ENCODE assay signal across 33 cellular contexts in the genomic region with DNA sequence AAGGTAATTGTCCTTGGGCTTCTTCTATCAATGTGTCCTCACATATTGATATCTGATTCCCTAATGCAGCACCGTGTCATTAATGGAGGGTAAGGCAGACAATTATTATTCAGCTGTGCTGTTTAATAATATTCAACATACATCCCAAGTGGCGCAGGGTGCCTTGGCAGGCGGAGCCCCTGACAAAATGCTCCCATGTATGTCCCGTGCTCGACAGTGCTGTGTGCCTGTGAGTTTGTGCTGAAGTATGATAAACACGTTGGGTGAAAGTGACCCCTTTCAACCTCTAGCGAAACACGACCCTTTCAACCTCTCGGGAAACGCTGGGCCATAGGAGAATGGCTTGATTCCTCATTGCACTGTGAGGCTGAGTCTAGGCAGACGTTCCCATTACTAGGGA. TPM values are rescaled to one million over a fixed set of nuclear protein-coding genes. Genes with fewer than 3 reads are reported as not detected.
DNase-seq lines count a peak whose midpoint lies in the region; ATAC-seq, FAIRE-seq and TF ChIP-seq lines count a peak whose summit lies in the region.
"Had no signal": no experiment of that assay in that cellular context is flagged by ENCODE, and none has a peak within 500 bp of the region (broad histone marks: within the 10 kb centered on the region; RNA-seq: fewer than 3 reads in every experiment).

No MANE protein-coding gene starts in this region.

- ATAC-seq in left cardiac atrium: no peak
- ATAC-seq in K562: no peak
- no peak for ATAC-seq in GM19023 (IDR thresholded peaks at IDR 0.05; ENCODE audit: unreplicated experiment)
- ATAC-seq: gastroesophageal sphincter, left lobe of liver, PC-3 had no signal

- TF ChIP-seq CTCF in cardiac muscle cell (IDR thresholded peaks at IDR 0.05; ENCODE audit: low read depth, low read length): no peak
- TF ChIP-seq CTCF in K562 (IDR thresholded peaks at IDR 0.05 in 2 of 3, conservative IDR thresholded peaks at IDR 0.05 in 1 of 3; ENCODE audit: insufficient read depth in 2 of 3, low read depth in 1 of 3, low read length in 3 of 3): no peak
- no peak for TF ChIP-seq CTCF in keratinocyte (optimal IDR thresholded peaks at IDR 0.05 in 1 of 3, IDR thresholded peaks at IDR 0.05 in 1 of 3, conservative IDR thresholded peaks at IDR 0.05 in 1 of 3; ENCODE audit: extremely low read depth in 1 of 3, insufficient read depth in 2 of 3, low read length in 3 of 3)

- H3K4me3 ChIP-seq in cardiac muscle cell: no peak overlapping the region
- no peak overlapping the region for H3K4me3 ChIP-seq in K562
- H3K4me3 ChIP-seq in keratinocyte (ENCODE audit: control insufficient read depth in 2 of 3, extremely low read depth in 1 of 3, insufficient read depth in 2 of 3, low read depth in 1 of 3, low read length in 3 of 3): no peak overlapping the region
- H3K4me3 ChIP-seq: BLaER1, coronary artery, esophagus squamous epithelium, gastroesophageal sphincter, tibial artery had no signal

- no peaks in the 10 kb centered on the region for H3K27me3 ChIP-seq in cardiac muscle cell
- H3K27me3 ChIP-seq in K562 (ENCODE audit: control insufficient read depth in 2 of 2, insufficient read depth in 2 of 2, low read length in 2 of 2): no peaks in the 10 kb centered on the region
- H3K27me3 ChIP-seq in keratinocyte (ENCODE audit: control insufficient read depth, extremely low read depth, insufficient read depth, low read length): no peaks in the 10 kb centered on the region
- H3K27me3 ChIP-seq: BLaER1, esophagus squamous epithelium, gastroesophageal sphincter, tibial artery had no signal

- H3K9me3 ChIP-seq in cardiac muscle cell (ENCODE audit: low read depth) (no peaks in the 10 kb centered on the region), K562 (replicated peaks; ENCODE audit: control insufficient read depth, insufficient read depth, low read depth, low read length) (no peaks in the 10 kb centered on the region), keratinocyte (ENCODE audit: control insufficient read depth, low read depth, low read length) (no peaks in the 10 kb centered on the region)
- H3K9me3 ChIP-seq: BLaER1, esophagus squamous epithelium, gastroesophageal sphincter, tibial artery had no signal

- WGBS in K562 (ENCODE audit: insufficient coverage, low coverage, missing lambda C conversion rate): 78% methylated on average over 11 of the region's 11 CpGs

- dilution Hi-C loops in keratinocyte (cut with MboI; ENCODE audit: extremely low pct_ligation_motif_present, low sequenced_read_pairs): no loop called here

- H2AFZ ChIP-seq in K562 (ENCODE audit: low read depth, low read length): no peak overlapping the region
- no peak overlapping the region for H2AFZ ChIP-seq in keratinocyte (ENCODE audit: control insufficient read depth, low read length)

- peak overlapping the region; percentile 57 for H3K27ac ChIP-seq in cardiac muscle cell
- peak overlapping the region; percentile 53 for H3K27ac ChIP-seq in K562 (ENCODE audit: extremely low read depth, low read depth, low read length)
- H3K27ac ChIP-seq in keratinocyte (ENCODE audit: control insufficient read depth, insufficient read depth, low read length): peak overlapping the region; percentile 30
- H3K27ac ChIP-seq: BLaER1, coronary artery, VCaP had no signal

- H4K20me1 ChIP-seq in K562 (replicated peaks; ENCODE audit: control insufficient read depth, insufficient read depth, low read length): no peaks in the 10 kb centered on the region
- no peaks in the 10 kb centered on the region for H4K20me1 ChIP-seq in keratinocyte (ENCODE audit: control insufficient read depth, extremely low read depth, insufficient read depth, low read length)

- POLR2A ChIA-PET in K562 (lab: Yijun Ruan, JAX): interaction anchor here (1.2 kb wide), 1 partner anchor 14 kb away, joined by 4 read pairs; no protein-coding TSS in a partner anchor

- no TSS peak for BruUV-seq in K562 (replicated peaks; lab: Mats Ljungman, UMichigan)

- H3K36me3 ChIP-seq in cardiac muscle cell (peaks cover 28% of the 10 kb centered on the region), K562 (ENCODE audit: control insufficient read depth, insufficient read depth, low read length) (peaks cover 68% of the 10 kb centered on the region), keratinocyte (ENCODE audit: control insufficient read depth in 2 of 2, extremely low read depth in 1 of 2, insufficient read depth in 2 of 2, low read length in 2 of 2) (peaks cover 26 to 29% of the 10 kb centered on the region in 2 experiments)

- in situ Hi-C loops in K562 (cut with MboI): no loop called here

- DNase-seq in cardiac muscle cell (ENCODE audit: low read depth in 1 of 2, low spot score in 1 of 2): no peak
- DNase-seq in left cardiac atrium: no peak
- DNase-seq in K562 (ENCODE audit: extremely low read depth in 1 of 4, low spot score in 3 of 4): no peak
- no peak for DNase-seq in keratinocyte (ENCODE audit: low read depth, low spot score)
- DNase-seq in NCI-H146 treated with DMSO at 0.1 percent for 48 hours (lab: John Stamatoyannopoulos, UW; ENCODE audit: unreplicated experiment): no peak
- no peak for DNase-seq in mesenteric fat pad (ENCODE audit: low spot score)
- no peak for DNase-seq in NCI-H2107 (lab: John Stamatoyannopoulos, UW)
- DNase-seq: activated CD4-positive, alpha-beta T cell treated with anti-CD3 and anti-CD28 coated beads for 48 hours; activated naive CD4-positive, alpha-beta T cell treated with anti-CD3 and anti-CD28 coated beads for 36 hours; COR-L47; endodermal cell; esophagus squamous epithelium; GDM1; hippocampal formation; mesendoderm; NCI-H1105; NCI-H2029; NCI-H526; NK-92 treated with Interleukin-12 subunit alpha and Interleukin-12 subunit beta, amount 100 ng/mL, for 24 hours; PC-3; SHP77 treated with DMSO at 0.1 percent for 48 hours; small intestine; stimulated activated CD4-positive, alpha-beta T cell treated with anti-CD3 and anti-CD28 coated beads, Interleukin-1b, Interleukin-23, amount 100 ng/mL, for 48 hours; SW 1271; T-helper 9 cell had no signal

- H3K4me2 ChIP-seq in K562 (ENCODE audit: insufficient read depth, low read length) (no peak overlapping the region), keratinocyte (ENCODE audit: control insufficient read depth, extremely low read depth, insufficient read depth, low read depth, low read length) (no peak overlapping the region)
- H3K4me2 ChIP-seq: BLaER1 had no signal

- H3K79me2 ChIP-seq in K562 (ENCODE audit: control insufficient read depth, insufficient read depth, low read length) (peaks cover 65% of the 10 kb centered on the region), keratinocyte (ENCODE audit: control insufficient read depth, insufficient read depth, low read length) (peaks cover 59% of the 10 kb centered on the region)

- H3K4me1 ChIP-seq in cardiac muscle cell (ENCODE audit: low read depth): peaks cover 37% of the 10 kb centered on the region
- H3K4me1 ChIP-seq in K562 (replicated peaks in 1 of 2; ENCODE audit: control insufficient read depth in 2 of 2, insufficient read depth in 2 of 2, low read length in 2 of 2): peaks cover 25 to 37% of the 10 kb centered on the region in 2 experiments
- H3K4me1 ChIP-seq in keratinocyte (ENCODE audit: control insufficient read depth, extremely low read depth, insufficient read depth, low read length): peaks cover 39% of the 10 kb centered on the region

- CTCF ChIA-PET in K562 (lab: Yijun Ruan, JAX; ENCODE audit: low intra/inter-chr PET ratio): no interaction called here

- no peak overlapping the region for H3K9ac ChIP-seq in K562 (ENCODE audit: insufficient read depth in 1 of 2, low read depth in 2 of 2, low read length in 2 of 2)
- no peak overlapping the region for H3K9ac ChIP-seq in keratinocyte (ENCODE audit: control insufficient read depth, extremely low read depth, insufficient read depth, low read length)
- H3K9ac ChIP-seq: BLaER1 had no signal

- no peak for TF ChIP-seq RAD21 in K562 (CRISPR knock-in tag; conservative IDR thresholded peaks at IDR 0.05 in 1 of 2, IDR thresholded peaks at IDR 0.05 in 1 of 2)

- H3K9me1 ChIP-seq in K562 (ENCODE audit: control insufficient read depth, insufficient read depth, low read length) (peaks cover 11% of the 10 kb centered on the region), keratinocyte (ENCODE audit: control insufficient read depth, extremely low read depth, insufficient read depth, low read length) (peaks cover 6% of the 10 kb centered on the region)

- no peak for TF ChIP-seq POLR2A in K562 (conservative IDR thresholded peaks at IDR 0.05)

- intact Hi-C loops in left cardiac atrium (cut with DNase I) (no loop called here), K562 (cut with micrococcal nuclease) (no loop called here)

- FAIRE-seq in K562 (lab: Jason Lieb, UNC) (no peak), keratinocyte (lab: Jason Lieb, UNC) (no peak)
- FAIRE-seq: bronchial epithelial cell, small intestine had no signal

- no peak for TF ChIP-seq EP300 in K562 (IDR thresholded peaks at IDR 0.05; ENCODE audit: low read length)

RNA-seq across cellular contexts. Expression of a gene that starts 31.3 kb away (rescaled TPM):
- total RNA-seq in cardiac muscle cell (639 and 805 TPM in 2 replicates), left cardiac atrium (100 to 1,000 TPM in 1 of 2 donors, 10 to 100 TPM in 1; 81.1 to 129 TPM), K562 (2014; rRNA removed) (91.6 and 109 TPM in 2 replicates), K562 (2014; rRNA removed; fragmentation: Illumina TruSeq; extraction: Trizol) (83.2 and 89.5 TPM in 2 replicates), K562 (2015; rRNA removed; fragmentation: Illumina TruSeq; extraction: Trizol) (62.1 and 65.2 TPM in 2 replicates), K562 (2021) (108 and 116 TPM in 2 replicates), mesenteric fat pad (37.9 TPM)
- polyA plus RNA-seq in cardiac muscle cell (677 and 781 TPM in 2 replicates), K562 (2011; rRNA removed) (34.7 and 50.3 TPM in 2 replicates), K562 (2014; fragmentation: Illumina TruSeq; extraction: Trizol) (57.4 and 72.3 TPM in 2 replicates), K562 (2014; fragmentation: Nextera tagmentation; extraction: Ambion mirVana) (10 to 100 TPM; 23.5 to 30.3 TPM), K562 (2014; rRNA removed) (65.2 and 71.1 TPM in 2 replicates), keratinocyte (104 to 134 TPM (median 117 TPM) in 3 replicates)
- total RNA-seq in K562 (2011; cell fraction: chromatin; rRNA removed; ENCODE audit: low replicate concordance): 153 and 281 TPM in 2 replicates
- 147 and 149 TPM in 2 replicates for total RNA-seq in K562 (2011; cell fraction: nucleolus; rRNA removed)
- total RNA-seq in K562 (2011; cell fraction: nucleoplasm; rRNA removed): 120 and 125 TPM in 2 replicates
- 29.5 and 50.9 TPM in 2 replicates for polyA plus RNA-seq in K562 (2011; cell fraction: cytosol; rRNA removed)
- 96.2 and 154 TPM in 2 replicates for polyA plus RNA-seq in K562 (2011; cell fraction: nucleus; rRNA removed)
- 94.4 and 95.0 TPM in 2 replicates for polyA plus RNA-seq in K562 (2012)
- 32.8 and 39.3 TPM in 2 replicates for polyA minus RNA-seq in K562 (2011; rRNA and poly(A)+ RNA removed)
- polyA minus RNA-seq in K562 (2011; cell fraction: cytosol; rRNA and poly(A)+ RNA removed): 52.9 and 65.4 TPM in 2 replicates
- polyA minus RNA-seq in K562 (2011; cell fraction: nucleus; rRNA and poly(A)+ RNA removed): 61.7 and 66.5 TPM in 2 replicates
- polyA plus RNA-seq in keratinocyte (2011; ENCODE audit: low read depth): 117 TPM
- 79.3 and 111 TPM in 2 replicates for polyA plus RNA-seq in keratinocyte (2011; cell fraction: cytosol; rRNA removed)
- polyA plus RNA-seq in keratinocyte (2011; cell fraction: nucleus; rRNA removed): 162 and 174 TPM in 2 replicates
- 134 and 205 TPM in 2 replicates for polyA plus RNA-seq in keratinocyte (2012; ENCODE audit: low replicate concordance)
- polyA minus RNA-seq in keratinocyte: 91.1 to 184 TPM (median 107 TPM) in 3 replicates
- polyA minus RNA-seq in keratinocyte (2011; cell fraction: cytosol; rRNA and poly(A)+ RNA removed): 150 TPM
- polyA minus RNA-seq in keratinocyte (2011; cell fraction: nucleus; rRNA and poly(A)+ RNA removed): 95.1 and 112 TPM in 2 replicates
